In the genomic region with DNA sequence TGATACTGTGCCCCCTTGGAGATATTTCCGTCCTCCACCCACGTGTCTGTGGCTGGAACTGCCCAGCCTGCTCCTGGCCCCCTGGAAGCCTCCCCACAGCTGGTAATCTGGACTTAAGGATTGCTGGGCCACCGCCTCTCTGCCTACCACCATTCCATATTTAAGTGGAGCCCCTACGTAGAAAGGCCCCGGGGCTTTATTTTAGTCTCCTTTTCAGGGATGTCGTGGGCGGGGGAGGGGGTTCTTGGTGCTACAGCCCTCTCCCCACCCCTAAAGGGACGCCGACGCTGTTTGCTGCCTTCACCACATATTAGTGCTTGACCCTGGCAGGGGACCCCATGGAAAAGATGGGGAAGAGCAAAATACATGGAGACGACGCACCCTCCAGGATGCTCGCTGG, we compare ENCODE assay signal across 8 cellular contexts. TPM values are rescaled to one million over a fixed set of nuclear protein-coding genes. Genes with fewer than 3 reads are reported as not detected.
DNase-seq lines count a peak whose midpoint lies in the region; ATAC-seq and TF ChIP-seq lines count a peak whose summit lies in the region.

No MANE protein-coding gene starts in this region.

- no peak for ATAC-seq in HG02885 (IDR thresholded peaks at IDR 0.05; ENCODE audit: poor library complexity, unreplicated experiment)

- H3K27me3 ChIP-seq in H7 (ENCODE audit: control insufficient read depth, insufficient read depth, low read length) (no peaks in the 10 kb centered on the region), adipocyte (replicated peaks; ENCODE audit: control insufficient read depth, insufficient read depth, low read length) (no peaks in the 10 kb centered on the region), spleen (replicated peaks in 1 of 7) (no peaks in the 10 kb centered on the region)

- no peak for TF ChIP-seq POLR2A in spleen (IDR thresholded peaks at IDR 0.05)

- no peak for TF ChIP-seq CTCF in spleen (IDR thresholded peaks at IDR 0.05 in 8 of 11, conservative IDR thresholded peaks at IDR 0.05 in 3 of 11)

- H3K9me3 ChIP-seq in adipocyte (ENCODE audit: control insufficient read depth, low read length) (no peaks in the 10 kb centered on the region), iPS-18c (ENCODE audit: control insufficient read depth, insufficient read depth, low read length) (no peaks in the 10 kb centered on the region), spleen (no peaks in the 10 kb centered on the region)

- 52 to 79% (median 66%) methylated on average over 13 of the region's 13 CpGs for WGBS in spleen, 5 donors

- H3K4me1 ChIP-seq in adipocyte (ENCODE audit: control insufficient read depth, insufficient read depth, low read length) (peaks cover 30% of the 10 kb centered on the region), spleen (peaks cover 19 to 55% (median 48%) of the 10 kb centered on the region in 6 donors)

- peak overlapping the region; percentile 68 for H3K4me3 ChIP-seq in H7 (ENCODE audit: insufficient read depth, low read depth, low read length)
- peak overlapping the region; percentile 66 for H3K4me3 ChIP-seq in adipocyte (ENCODE audit: low read length)
- H3K4me3 ChIP-seq in iPS-18c (ENCODE audit: insufficient read depth, low read depth, low read length): peak overlapping the region; percentile 63
- peak overlapping the region in 3 of 8 donors; percentile 46 to 72 (median 48) for H3K4me3 ChIP-seq in spleen

- H3K36me3 ChIP-seq in H7 (replicated peaks; ENCODE audit: control insufficient read depth, insufficient read depth, low read length) (peaks cover 5% of the 10 kb centered on the region), adipocyte (ENCODE audit: control insufficient read depth, insufficient read depth, low read length, severe bottlenecking) (peaks cover 48% of the 10 kb centered on the region), spleen (peaks cover 0 to 56% (median 10%) of the 10 kb centered on the region in 6 donors)

- peak overlapping the region; percentile 94 for H3K9ac ChIP-seq in adipocyte (ENCODE audit: low read length)

- DNase-seq in H7 (no peak), adipocyte (ENCODE audit: low read depth) (peak; percentile 57), spleen (no peak), NCI-H187 (lab: John Stamatoyannopoulos, UW) (no peak), midbrain (lab: John Stamatoyannopoulos, UW) (no peak), T-helper 9 cell (no peak)

- intact Hi-C loops in spleen (cut with DNase I; ENCODE audit: low total_unique reads): no loop called here

- peak overlapping the region; percentile 55 to 97 (median 86) for H3K27ac ChIP-seq in spleen

RNA-seq across cellular contexts. Expression of a gene that starts 2.7 kb away (rescaled TPM):
- 155 and 167 TPM in 2 replicates for total RNA-seq in H7 (2014; rRNA removed; shearing (Covaris generic))
- 100 to 1,000 TPM; 280 to 442 (median 379) TPM for total RNA-seq in spleen
- 100 to 1,000 TPM; 709 to 858 (median 815) TPM for polyA plus RNA-seq in spleen

RNA-seq across cellular contexts. Expression of a gene that starts 29.4 kb away (rescaled TPM):
- 6.2 and 7.5 TPM in 2 replicates for total RNA-seq in H7 (2014; rRNA removed; shearing (Covaris generic))
- total RNA-seq in spleen: 10 to 100 TPM; 48.9 to 87.7 (median 64.3) TPM
- polyA plus RNA-seq in spleen: 10 to 100 TPM in 2 of 3 donors, 1 to 10 TPM in 1; 6.9 to 18.4 (median 10.6) TPM

RNA-seq across cellular contexts. Expression of a gene that starts 35.9 kb away (rescaled TPM):
- 752 and 1,115 TPM in 2 replicates for total RNA-seq in H7 (2014; rRNA removed; shearing (Covaris generic))
- 100 to 1,000 TPM; 137 to 455 (median 301) TPM for total RNA-seq in spleen
- 100 to 1,000 TPM; 270 to 592 (median 358) TPM for polyA plus RNA-seq in spleen
